16 cellular contexts compared by ENCODE assay signal in the genomic region with DNA sequence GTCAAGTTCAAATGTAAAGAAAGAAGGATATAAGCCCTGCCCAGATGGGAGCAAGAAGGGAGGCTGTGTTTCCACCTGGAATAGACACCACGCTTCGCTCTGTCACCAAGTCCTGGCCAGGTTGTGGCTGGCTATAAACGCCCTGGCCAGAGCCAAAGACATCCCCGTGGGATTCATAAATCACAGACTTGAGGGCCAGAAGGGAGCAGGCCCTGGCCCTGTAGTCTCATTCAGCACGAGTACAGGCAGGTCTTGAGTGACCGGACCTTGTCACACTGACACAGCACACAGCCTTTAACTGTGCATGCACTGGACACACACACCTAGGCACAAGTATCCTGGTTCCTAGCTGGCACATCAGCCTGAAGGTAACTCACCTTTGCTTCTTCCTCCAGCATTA.
"Had no signal": no experiment of that assay in that cellular context is flagged by ENCODE, and none has a peak within 500 bp of the region (broad histone marks: within the 10 kb centered on the region; RNA-seq: fewer than 3 reads in every experiment).

No MANE protein-coding gene starts in this region.

- DNase-seq: activated B cell treated with CpG ODN at 0.5 μM for 24 hours; activated CD4-positive, alpha-beta T cell treated with anti-CD3 and anti-CD28 coated beads, Interleukin-2, amount 10 ng/mL, durations not matched to agents 7 days and 5 days; activated CD8-positive, alpha-beta memory T cell treated with anti-CD3 and anti-CD28 coated beads for 24 hours; activated naive CD4-positive, alpha-beta T cell treated with anti-CD3 and anti-CD28 coated beads, Interleukin-2, amount 10 ng/mL, durations not matched to agents 7 days and 5 days; amniotic stem cell; body of pancreas; cerebellar nuclear complex; foreskin fibroblast; mesendoderm; pancreas; retina; SK-N-SH; transverse colon had no signal

- H3K4me2 ChIP-seq: SK-N-SH had no signal

- H3K36me3 ChIP-seq: pancreas, transverse colon had no signal

- H3K9me3 ChIP-seq: body of pancreas, pancreas, SK-N-SH, transverse colon had no signal

- H3K4me3 Mint-ChIP-seq: activated B cell treated with CpG ODN at 0.5 μM for 24 hours; activated CD4-positive, alpha-beta T cell treated with anti-CD3 and anti-CD28 coated beads, Interleukin-2, amount 10 ng/mL, durations not matched to agents 7 days and 5 days; activated naive CD4-positive, alpha-beta T cell treated with anti-CD3 and anti-CD28 coated beads, Interleukin-2, amount 10 ng/mL, durations not matched to agents 7 days and 5 days; neural crest cell had no signal

- H3K27ac Mint-ChIP-seq: activated B cell treated with CpG ODN at 0.5 μM for 24 hours; activated CD4-positive, alpha-beta T cell treated with anti-CD3 and anti-CD28 coated beads, Interleukin-2, amount 10 ng/mL, durations not matched to agents 7 days and 5 days; activated naive CD4-positive, alpha-beta T cell treated with anti-CD3 and anti-CD28 coated beads, Interleukin-2, amount 10 ng/mL, durations not matched to agents 7 days and 5 days had no signal

- H3K9ac ChIP-seq: SK-N-SH had no signal

- H3K4me3 ChIP-seq: body of pancreas, pancreas, skin epidermis, transverse colon had no signal

- H3K9me3 Mint-ChIP-seq: activated B cell treated with CpG ODN at 0.5 μM for 24 hours; activated naive CD4-positive, alpha-beta T cell treated with anti-CD3 and anti-CD28 coated beads, Interleukin-2, amount 10 ng/mL, durations not matched to agents 7 days and 5 days; neural crest cell had no signal

- H3K4me1 ChIP-seq: body of pancreas, pancreas had no signal

- H3K27me3 ChIP-seq: body of pancreas, pancreas had no signal

- ATAC-seq: body of pancreas, esophagus mucosa, pancreas had no signal
